1 cellular context compared by ENCODE assay signal in the genomic region with DNA sequence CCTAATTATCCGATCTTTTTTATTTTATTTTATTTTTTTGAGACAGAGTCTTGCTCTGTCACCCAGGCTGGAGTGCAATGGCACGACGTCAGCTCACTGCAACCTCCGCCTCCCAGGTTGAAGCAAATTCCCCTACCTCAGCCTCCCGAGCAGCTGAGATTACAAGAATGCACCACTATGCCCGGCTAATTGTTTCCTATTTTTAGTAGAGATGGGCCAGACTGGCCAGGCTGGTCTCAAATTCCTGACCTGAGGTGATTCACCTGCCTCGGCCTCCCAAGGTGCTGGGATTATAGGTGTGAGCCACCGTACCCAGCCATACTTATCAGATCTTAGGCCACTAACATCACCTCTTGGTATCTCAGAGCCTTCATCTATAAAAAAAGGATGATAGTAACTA.
TF ChIP-seq lines count a peak whose summit lies in the region.

No MANE protein-coding gene starts in this region.

TF ChIP-seq in GM23338, 12 proteins besides CTCF, POLR2A, EP300 and RAD21:
- TF ChIP-seq, protein P1, sequence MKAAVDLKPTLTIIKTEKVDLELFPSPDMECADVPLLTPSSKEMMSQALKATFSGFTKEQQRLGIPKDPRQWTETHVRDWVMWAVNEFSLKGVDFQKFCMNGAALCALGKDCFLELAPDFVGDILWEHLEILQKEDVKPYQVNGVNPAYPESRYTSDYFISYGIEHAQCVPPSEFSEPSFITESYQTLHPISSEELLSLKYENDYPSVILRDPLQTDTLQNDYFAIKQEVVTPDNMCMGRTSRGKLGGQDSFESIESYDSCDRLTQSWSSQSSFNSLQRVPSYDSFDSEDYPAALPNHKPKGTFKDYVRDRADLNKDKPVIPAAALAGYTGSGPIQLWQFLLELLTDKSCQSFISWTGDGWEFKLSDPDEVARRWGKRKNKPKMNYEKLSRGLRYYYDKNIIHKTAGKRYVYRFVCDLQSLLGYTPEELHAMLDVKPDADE (IDR thresholded peaks at IDR 0.05): no peak
- no peak for TF ChIP-seq EZH2 (IDR thresholded peaks at IDR 0.05; ENCODE audit: low read depth, unreplicated experiment)
- TF ChIP-seq NANOG (IDR thresholded peaks at IDR 0.05; ENCODE audit: borderline replicate concordance): no peak
- TF ChIP-seq CREB1 (CRISPR knock-in tag; IDR thresholded peaks at IDR 0.05; ENCODE audit: low read depth): no peak
- TF ChIP-seq, protein P2, sequence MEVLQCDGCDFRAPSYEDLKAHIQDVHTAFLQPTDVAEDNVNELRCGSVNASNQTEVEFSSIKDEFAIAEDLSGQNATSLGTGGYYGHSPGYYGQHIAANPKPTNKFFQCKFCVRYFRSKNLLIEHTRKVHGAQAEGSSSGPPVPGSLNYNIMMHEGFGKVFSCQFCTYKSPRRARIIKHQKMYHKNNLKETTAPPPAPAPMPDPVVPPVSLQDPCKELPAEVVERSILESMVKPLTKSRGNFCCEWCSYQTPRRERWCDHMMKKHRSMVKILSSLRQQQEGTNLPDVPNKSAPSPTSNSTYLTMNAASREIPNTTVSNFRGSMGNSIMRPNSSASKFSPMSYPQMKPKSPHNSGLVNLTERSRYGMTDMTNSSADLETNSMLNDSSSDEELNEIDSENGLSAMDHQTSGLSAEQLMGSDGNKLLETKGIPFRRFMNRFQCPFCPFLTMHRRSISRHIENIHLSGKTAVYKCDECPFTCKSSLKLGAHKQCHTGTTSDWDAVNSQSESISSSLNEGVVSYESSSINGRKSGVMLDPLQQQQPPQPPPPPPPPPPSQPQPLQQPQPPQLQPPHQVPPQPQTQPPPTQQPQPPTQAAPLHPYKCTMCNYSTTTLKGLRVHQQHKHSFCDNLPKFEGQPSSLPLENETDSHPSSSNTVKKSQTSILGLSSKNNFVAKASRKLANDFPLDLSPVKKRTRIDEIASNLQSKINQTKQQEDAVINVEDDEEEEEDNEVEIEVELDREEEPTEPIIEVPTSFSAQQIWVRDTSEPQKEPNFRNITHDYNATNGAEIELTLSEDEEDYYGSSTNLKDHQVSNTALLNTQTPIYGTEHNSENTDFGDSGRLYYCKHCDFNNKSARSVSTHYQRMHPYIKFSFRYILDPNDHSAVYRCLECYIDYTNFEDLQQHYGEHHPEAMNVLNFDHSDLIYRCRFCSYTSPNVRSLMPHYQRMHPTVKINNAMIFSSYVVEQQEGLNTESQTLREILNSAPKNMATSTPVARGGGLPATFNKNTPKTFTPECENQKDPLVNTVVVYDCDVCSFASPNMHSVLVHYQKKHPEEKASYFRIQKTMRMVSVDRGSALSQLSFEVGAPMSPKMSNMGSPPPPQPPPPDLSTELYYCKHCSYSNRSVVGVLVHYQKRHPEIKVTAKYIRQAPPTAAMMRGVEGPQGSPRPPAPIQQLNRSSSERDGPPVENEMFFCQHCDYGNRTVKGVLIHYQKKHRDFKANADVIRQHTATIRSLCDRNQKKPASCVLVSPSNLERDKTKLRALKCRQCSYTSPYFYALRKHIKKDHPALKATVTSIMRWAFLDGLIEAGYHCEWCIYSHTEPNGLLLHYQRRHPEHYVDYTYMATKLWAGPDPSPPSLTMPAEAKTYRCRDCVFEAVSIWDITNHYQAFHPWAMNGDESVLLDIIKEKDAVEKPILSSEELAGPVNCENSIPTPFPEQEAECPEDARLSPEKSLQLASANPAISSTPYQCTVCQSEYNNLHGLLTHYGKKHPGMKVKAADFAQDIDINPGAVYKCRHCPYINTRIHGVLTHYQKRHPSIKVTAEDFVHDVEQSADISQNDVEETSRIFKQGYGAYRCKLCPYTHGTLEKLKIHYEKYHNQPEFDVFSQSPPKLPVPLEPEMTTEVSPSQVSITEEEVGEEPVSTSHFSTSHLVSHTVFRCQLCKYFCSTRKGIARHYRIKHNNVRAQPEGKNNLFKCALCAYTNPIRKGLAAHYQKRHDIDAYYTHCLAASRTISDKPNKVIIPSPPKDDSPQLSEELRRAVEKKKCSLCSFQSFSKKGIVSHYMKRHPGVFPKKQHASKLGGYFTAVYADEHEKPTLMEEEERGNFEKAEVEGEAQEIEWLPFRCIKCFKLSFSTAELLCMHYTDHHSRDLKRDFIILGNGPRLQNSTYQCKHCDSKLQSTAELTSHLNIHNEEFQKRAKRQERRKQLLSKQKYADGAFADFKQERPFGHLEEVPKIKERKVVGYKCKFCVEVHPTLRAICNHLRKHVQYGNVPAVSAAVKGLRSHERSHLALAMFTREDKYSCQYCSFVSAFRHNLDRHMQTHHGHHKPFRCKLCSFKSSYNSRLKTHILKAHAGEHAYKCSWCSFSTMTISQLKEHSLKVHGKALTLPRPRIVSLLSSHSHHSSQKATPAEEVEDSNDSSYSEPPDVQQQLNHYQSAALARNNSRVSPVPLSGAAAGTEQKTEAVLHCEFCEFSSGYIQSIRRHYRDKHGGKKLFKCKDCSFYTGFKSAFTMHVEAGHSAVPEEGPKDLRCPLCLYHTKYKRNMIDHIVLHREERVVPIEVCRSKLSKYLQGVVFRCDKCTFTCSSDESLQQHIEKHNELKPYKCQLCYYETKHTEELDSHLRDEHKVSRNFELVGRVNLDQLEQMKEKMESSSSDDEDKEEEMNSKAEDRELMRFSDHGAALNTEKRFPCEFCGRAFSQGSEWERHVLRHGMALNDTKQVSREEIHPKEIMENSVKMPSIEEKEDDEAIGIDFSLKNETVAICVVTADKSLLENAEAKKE (CRISPR knock-in tag; IDR thresholded peaks at IDR 0.05): no peak
- TF ChIP-seq STAT1 (IDR thresholded peaks at IDR 0.05; ENCODE audit: unreplicated experiment): no peak
- TF ChIP-seq, protein P3, sequence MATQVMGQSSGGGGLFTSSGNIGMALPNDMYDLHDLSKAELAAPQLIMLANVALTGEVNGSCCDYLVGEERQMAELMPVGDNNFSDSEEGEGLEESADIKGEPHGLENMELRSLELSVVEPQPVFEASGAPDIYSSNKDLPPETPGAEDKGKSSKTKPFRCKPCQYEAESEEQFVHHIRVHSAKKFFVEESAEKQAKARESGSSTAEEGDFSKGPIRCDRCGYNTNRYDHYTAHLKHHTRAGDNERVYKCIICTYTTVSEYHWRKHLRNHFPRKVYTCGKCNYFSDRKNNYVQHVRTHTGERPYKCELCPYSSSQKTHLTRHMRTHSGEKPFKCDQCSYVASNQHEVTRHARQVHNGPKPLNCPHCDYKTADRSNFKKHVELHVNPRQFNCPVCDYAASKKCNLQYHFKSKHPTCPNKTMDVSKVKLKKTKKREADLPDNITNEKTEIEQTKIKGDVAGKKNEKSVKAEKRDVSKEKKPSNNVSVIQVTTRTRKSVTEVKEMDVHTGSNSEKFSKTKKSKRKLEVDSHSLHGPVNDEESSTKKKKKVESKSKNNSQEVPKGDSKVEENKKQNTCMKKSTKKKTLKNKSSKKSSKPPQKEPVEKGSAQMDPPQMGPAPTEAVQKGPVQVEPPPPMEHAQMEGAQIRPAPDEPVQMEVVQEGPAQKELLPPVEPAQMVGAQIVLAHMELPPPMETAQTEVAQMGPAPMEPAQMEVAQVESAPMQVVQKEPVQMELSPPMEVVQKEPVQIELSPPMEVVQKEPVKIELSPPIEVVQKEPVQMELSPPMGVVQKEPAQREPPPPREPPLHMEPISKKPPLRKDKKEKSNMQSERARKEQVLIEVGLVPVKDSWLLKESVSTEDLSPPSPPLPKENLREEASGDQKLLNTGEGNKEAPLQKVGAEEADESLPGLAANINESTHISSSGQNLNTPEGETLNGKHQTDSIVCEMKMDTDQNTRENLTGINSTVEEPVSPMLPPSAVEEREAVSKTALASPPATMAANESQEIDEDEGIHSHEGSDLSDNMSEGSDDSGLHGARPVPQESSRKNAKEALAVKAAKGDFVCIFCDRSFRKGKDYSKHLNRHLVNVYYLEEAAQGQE (IDR thresholded peaks at IDR 0.05; ENCODE audit: unreplicated experiment): no peak
- no peak for TF ChIP-seq ZNF114 (CRISPR knock-in tag; IDR thresholded peaks at IDR 0.05)
- TF ChIP-seq JUNB (IDR thresholded peaks at IDR 0.05; ENCODE audit: unreplicated experiment): no peak
- no peak for TF ChIP-seq POLR2AphosphoS5 (IDR thresholded peaks at IDR 0.05; ENCODE audit: low read depth)
- no peak for TF ChIP-seq EZH2phosphoT487 (IDR thresholded peaks at IDR 0.05; ENCODE audit: unreplicated experiment)
- no peak for TF ChIP-seq ZNF331 (CRISPR knock-in tag; IDR thresholded peaks at IDR 0.05; ENCODE audit: low read depth)
